Comparison of ENCODE assay signal across 24 cellular contexts in the genomic region with DNA sequence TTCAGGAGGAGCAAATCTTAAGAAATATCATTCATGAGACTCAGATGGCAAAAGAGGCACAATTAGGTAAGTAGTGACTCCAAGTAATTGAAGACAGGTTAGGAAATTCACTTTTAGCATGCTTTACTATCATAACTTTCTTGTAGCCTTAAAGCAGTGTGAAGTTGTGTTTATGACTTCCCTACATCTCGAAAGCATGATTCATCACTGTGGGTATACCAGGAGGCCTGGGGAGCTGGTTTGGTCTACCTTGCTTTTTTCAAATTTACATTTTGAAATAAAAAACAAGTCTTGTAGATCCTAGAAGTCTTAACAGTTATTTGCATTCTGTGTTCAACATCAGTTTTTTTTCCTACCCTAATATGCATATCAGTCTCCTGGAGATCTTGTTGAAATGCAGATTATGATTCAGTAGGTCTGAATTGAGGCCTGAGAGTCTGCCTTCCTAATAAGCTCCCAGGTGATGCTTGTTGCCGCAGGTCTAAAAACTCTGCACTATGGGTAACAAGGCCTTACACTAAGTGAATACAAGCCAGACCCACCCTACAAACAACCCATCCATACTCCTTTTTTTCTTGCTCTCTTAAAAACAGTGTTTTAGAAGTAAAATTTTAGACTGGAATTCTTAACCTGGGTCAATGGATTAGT. TPM values are rescaled to one million over a fixed set of nuclear protein-coding genes. Genes with fewer than 3 reads are reported as not detected.
DNase-seq lines count a peak whose midpoint lies in the region; ATAC-seq and TF ChIP-seq lines count a peak whose summit lies in the region.
"Had no signal": no experiment of that assay in that cellular context is flagged by ENCODE, and none has a peak within 500 bp of the region (broad histone marks: within the 10 kb centered on the region; RNA-seq: fewer than 3 reads in every experiment).

No MANE protein-coding gene starts in this region.

- no peak overlapping the region for H3K4ac ChIP-seq in H9 (ENCODE audit: low read depth, low read length)

- no peak overlapping the region for H3K23ac ChIP-seq in H9 (ENCODE audit: insufficient read length, low read depth, low read length)

- no peaks in the 10 kb centered on the region for H4K20me1 ChIP-seq in H9 (ENCODE audit: control insufficient read depth, insufficient read depth, insufficient read length)

- no peak overlapping the region for H3K14ac ChIP-seq in H9 (ENCODE audit: insufficient read depth, low read length)

- H3K27ac Mint-ChIP-seq in activated CD4-positive, alpha-beta T cell treated with anti-CD3 and anti-CD28 coated beads for 36 hours = peak overlapping the region; percentile 71
- H3K27ac Mint-ChIP-seq in activated CD4-positive, alpha-beta T cell treated with anti-CD3 and anti-CD28 coated beads, Interleukin-2, amount 10 ng/mL, durations not matched to agents 24 days and 14 days = no peak overlapping the region
- peak overlapping the region; percentile 40 to 92 (median 60); a peak in 5 of 7 replicates for H3K27ac Mint-ChIP-seq in H9
- peak overlapping the region; percentile 83 for H3K27ac Mint-ChIP-seq in activated T-helper 17 cell treated with anti-CD3 and anti-CD28 coated beads, Interleukin-2, amount 50 U/mL, for 72 hours
- H3K27ac Mint-ChIP-seq in natural killer cell = no peak overlapping the region
- H3K27ac Mint-ChIP-seq: B cell; neural progenitor cell; T-helper 1 cell treated with Interleukin-12 subunit alpha and Interleukin-12 subunit beta and Interleukin-4 antibody, amounts not matched to agents 30 μg/mL and 1 μg/mL, for 36 hours had no signal

- no peak overlapping the region for H3K56ac ChIP-seq in H9 (ENCODE audit: insufficient read length, low read depth, low read length)

- H3K18ac ChIP-seq in H9 (ENCODE audit: insufficient read length, low read depth, low read length) = no peak overlapping the region

- H3K4me3 Mint-ChIP-seq in activated CD4-positive, alpha-beta T cell treated with anti-CD3 and anti-CD28 coated beads for 36 hours = no peak overlapping the region
- H3K4me3 Mint-ChIP-seq in activated CD4-positive, alpha-beta T cell treated with anti-CD3 and anti-CD28 coated beads, Interleukin-2, amount 10 ng/mL, durations not matched to agents 24 days and 14 days = no peak overlapping the region
- H3K4me3 Mint-ChIP-seq in H9 (no peak overlapping the region), natural killer cell (no peak overlapping the region)
- peak overlapping the region; percentile 9 for H3K4me3 Mint-ChIP-seq in activated T-helper 17 cell treated with anti-CD3 and anti-CD28 coated beads, Interleukin-2, amount 50 U/mL, for 72 hours
- H3K4me3 Mint-ChIP-seq: B cell; effector memory CD8-positive, alpha-beta T cell; neural progenitor cell; T-helper 1 cell treated with Interleukin-12 subunit alpha and Interleukin-12 subunit beta and Interleukin-4 antibody, amounts not matched to agents 30 μg/mL and 1 μg/mL, for 36 hours had no signal

- no peak overlapping the region for H4K8ac ChIP-seq in H9 (replicated peaks; ENCODE audit: insufficient read length, low read depth, low read length)

- no peaks in the 10 kb centered on the region for H3K23me2 ChIP-seq in H9 (ENCODE audit: insufficient read length, low read depth, low read length, poor library complexity, severe bottlenecking)

- peaks cover 68% of the 10 kb centered on the region for H3K36me3 Mint-ChIP-seq in activated CD4-positive, alpha-beta T cell treated with anti-CD3 and anti-CD28 coated beads for 36 hours (ENCODE audit: low read depth)
- peaks cover 79% of the 10 kb centered on the region for H3K36me3 Mint-ChIP-seq in activated CD4-positive, alpha-beta T cell treated with anti-CD3 and anti-CD28 coated beads, Interleukin-2, amount 10 ng/mL, durations not matched to agents 24 days and 14 days (ENCODE audit: low read depth)
- H3K36me3 Mint-ChIP-seq in H9 (ENCODE audit: insufficient read depth in 1 of 3, low read depth in 3 of 3) (peaks cover 13 to 71% (median 51%) of the 10 kb centered on the region in 3 experiments; a peak in 6 of 7 replicates), natural killer cell (peaks cover 51% of the 10 kb centered on the region)
- peaks cover 96% of the 10 kb centered on the region for H3K36me3 Mint-ChIP-seq in activated T-helper 17 cell treated with anti-CD3 and anti-CD28 coated beads, Interleukin-2, amount 50 U/mL, for 72 hours (ENCODE audit: low read depth)

- no peak overlapping the region for H4K5ac ChIP-seq in H9 (ENCODE audit: insufficient read length, low read depth, low read length)

- H3K4me1 ChIP-seq in H9 (ENCODE audit: insufficient read depth, low read length) (no peaks in the 10 kb centered on the region; the same call in 1 of the 2 replicates), iPS-20b (ENCODE audit: insufficient read depth, low read length) (peaks cover 13% of the 10 kb centered on the region), suprapubic skin (no peaks in the 10 kb centered on the region), right cardiac atrium (ENCODE audit: control insufficient read depth, insufficient read depth, low read length) (no peaks in the 10 kb centered on the region)
- H3K4me1 ChIP-seq: neural progenitor cell, vagina had no signal

- WGBS in H9 (ENCODE audit: extremely low coverage, insufficient read length, low lambda C conversion rate) = no CpG with 5 or more reads among the region's 2 CpGs
- 100% methylated on average over 2 of the region's 2 CpGs for WGBS in suprapubic skin
- 74% methylated on average over 2 of the region's 2 CpGs for WGBS in right cardiac atrium

- H3T11ph ChIP-seq in H9 (ENCODE audit: low read length) = no peak overlapping the region

- no peak for TF ChIP-seq EP300 in suprapubic skin (IDR thresholded peaks at IDR 0.05)

- H3K36me3 ChIP-seq in iPS-20b (ENCODE audit: insufficient read depth, low read depth, low read length) (peaks cover 95% of the 10 kb centered on the region), suprapubic skin (peaks cover 76% of the 10 kb centered on the region)

- POLR2A ChIA-PET in activated CD4-positive, alpha-beta T cell treated with anti-CD3 and anti-CD28 coated beads for 36 hours (lab: Charles Lee) = no interaction called here

- H2BK5ac ChIP-seq in H9 (ENCODE audit: insufficient read length, low read length) = no peak overlapping the region

- intact Hi-C loops in activated CD4-positive, alpha-beta T cell treated with anti-CD3 and anti-CD28 coated beads for 36 hours (cut with DNase I, micrococcal nuclease) = loop anchor here in 1 of 2 experiments (5.0 kb wide), 1 partner anchor 88 kb away; the partner anchor contains the start of gene API5
- intact Hi-C loops in activated CD4-positive, alpha-beta T cell treated with anti-CD3 and anti-CD28 coated beads, Interleukin-2, amount 10 ng/mL, durations not matched to agents 24 days and 14 days (cut with micrococcal nuclease) = loop anchor here (5.0 kb wide), 1 partner anchor 88 kb away; the partner anchor contains the start of gene API5
- intact Hi-C loops in natural killer cell (cut with micrococcal nuclease) (no loop called here), right cardiac atrium (cut with DNase I) (no loop called here)

- no peaks in the 10 kb centered on the region for H3K9me3 ChIP-seq in H9 (ENCODE audit: control insufficient read depth, low read depth, low read length)
- no peaks in the 10 kb centered on the region for H3K9me3 ChIP-seq in iPS-20b (ENCODE audit: insufficient read depth, low read depth, low read length)
- H3K9me3 ChIP-seq in suprapubic skin = no peaks in the 10 kb centered on the region
- no peaks in the 10 kb centered on the region for H3K9me3 ChIP-seq in right cardiac atrium (ENCODE audit: control insufficient read depth, low read length)
- H3K9me3 ChIP-seq: vagina had no signal

- no peak overlapping the region for H4K91ac ChIP-seq in H9 (ENCODE audit: insufficient read length, low read depth, low read length)

- H3K9me3 Mint-ChIP-seq in activated CD4-positive, alpha-beta T cell treated with anti-CD3 and anti-CD28 coated beads for 36 hours (ENCODE audit: low read depth) = no peaks in the 10 kb centered on the region
- no peaks in the 10 kb centered on the region for H3K9me3 Mint-ChIP-seq in activated CD4-positive, alpha-beta T cell treated with anti-CD3 and anti-CD28 coated beads, Interleukin-2, amount 10 ng/mL, durations not matched to agents 24 days and 14 days
- H3K9me3 Mint-ChIP-seq in H9 = no peaks in the 10 kb centered on the region
- H3K9me3 Mint-ChIP-seq in activated T-helper 17 cell treated with anti-CD3 and anti-CD28 coated beads, Interleukin-2, amount 50 U/mL, for 72 hours = no peaks in the 10 kb centered on the region
- H3K9me3 Mint-ChIP-seq in natural killer cell = no peaks in the 10 kb centered on the region
- H3K9me3 Mint-ChIP-seq: effector memory CD8-positive, alpha-beta T cell; neural progenitor cell; T-helper 1 cell treated with Interleukin-12 subunit alpha and Interleukin-12 subunit beta and Interleukin-4 antibody, amounts not matched to agents 30 μg/mL and 1 μg/mL, for 36 hours had no signal

- H2AFZ ChIP-seq in H9 (ENCODE audit: low read length) = no peak overlapping the region
- H2AFZ ChIP-seq: neural progenitor cell had no signal

- TF ChIP-seq CTCF in H9 (conservative IDR thresholded peaks at IDR 0.05) (no peak), suprapubic skin (IDR thresholded peaks at IDR 0.05) (no peak), natural killer cell (IDR thresholded peaks at IDR 0.05) (no peak)

- TF ChIP-seq POLR2A in suprapubic skin (IDR thresholded peaks at IDR 0.05) = no peak

- H3K27ac ChIP-seq in H9 (ENCODE audit: insufficient read length, low read depth, low read length) = no peak overlapping the region
- H3K27ac ChIP-seq in iPS-20b (ENCODE audit: low read length) = no peak overlapping the region
- H3K27ac ChIP-seq in suprapubic skin = no peak overlapping the region
- no peak overlapping the region for H3K27ac ChIP-seq in right cardiac atrium (ENCODE audit: low read length)
- H3K27ac ChIP-seq: neural progenitor cell, vagina, WERI-Rb-1 had no signal

- no peaks in the 10 kb centered on the region for H3K27me3 Mint-ChIP-seq in activated CD4-positive, alpha-beta T cell treated with anti-CD3 and anti-CD28 coated beads for 36 hours
- H3K27me3 Mint-ChIP-seq in activated CD4-positive, alpha-beta T cell treated with anti-CD3 and anti-CD28 coated beads, Interleukin-2, amount 10 ng/mL, durations not matched to agents 24 days and 14 days = no peaks in the 10 kb centered on the region
- H3K27me3 Mint-ChIP-seq in H9 (ENCODE audit: low read depth) (no peaks in the 10 kb centered on the region), natural killer cell (ENCODE audit: low read depth in 2 of 2) (no peaks in the 10 kb centered on the region)
- H3K27me3 Mint-ChIP-seq in activated T-helper 17 cell treated with anti-CD3 and anti-CD28 coated beads, Interleukin-2, amount 50 U/mL, for 72 hours = no peaks in the 10 kb centered on the region
- H3K27me3 Mint-ChIP-seq: B cell; effector memory CD8-positive, alpha-beta T cell had no signal

- CTCF ChIA-PET in activated CD4-positive, alpha-beta T cell treated with anti-CD3 and anti-CD28 coated beads for 36 hours (lab: Charles Lee) = interaction anchor here (1.1 kb wide), 1 partner anchor 18 kb away, joined by 3 read pairs; no protein-coding TSS in a partner anchor

- H3K27me3 ChIP-seq in H9 (ENCODE audit: insufficient read depth, low read length) (no peaks in the 10 kb centered on the region), iPS-20b (ENCODE audit: insufficient read depth, low read length) (no peaks in the 10 kb centered on the region), suprapubic skin (no peaks in the 10 kb centered on the region), right cardiac atrium (ENCODE audit: control insufficient read depth, insufficient read depth) (no peaks in the 10 kb centered on the region)
- H3K27me3 ChIP-seq: neural progenitor cell, vagina had no signal

- no peak overlapping the region for H2BK120ac ChIP-seq in H9 (ENCODE audit: low read depth, low read length, poor library complexity, severe bottlenecking)

- no peaks in the 10 kb centered on the region for H3K79me1 ChIP-seq in H9 (ENCODE audit: insufficient read depth, low read depth, low read length, poor library complexity, severe bottlenecking)

- no peak overlapping the region for H3K9ac ChIP-seq in H9 (ENCODE audit: extremely low read depth, insufficient read length, low read length)
- H3K9ac ChIP-seq in iPS-20b (ENCODE audit: low read depth, low read length) = peak overlapping the region; percentile 0; the same call in 1 of the 2 replicates
- H3K9ac ChIP-seq: neural progenitor cell had no signal

- no peak overlapping the region for H2BK15ac ChIP-seq in H9 (ENCODE audit: low read depth, low read length)

- H3K4me2 ChIP-seq in H9 (ENCODE audit: insufficient read depth, insufficient read length, low read length) = no peak overlapping the region
- H3K4me2 ChIP-seq: neural progenitor cell had no signal

- peak; percentile 59 for ATAC-seq in activated CD4-positive, alpha-beta T cell treated with anti-CD3 and anti-CD28 coated beads for 36 hours
- peak; percentile 84 for ATAC-seq in activated T-helper 17 cell treated with anti-CD3 and anti-CD28 coated beads, Interleukin-2, amount 50 U/mL, for 72 hours (replicated peaks)
- no peak for ATAC-seq in natural killer cell
- no peak for ATAC-seq in right cardiac atrium
- ATAC-seq: effector memory CD8-positive, alpha-beta T cell; HepG2; left ventricle myocardium superior; Panc1 had no signal

- H2BK12ac ChIP-seq in H9 (ENCODE audit: insufficient read length, low read depth, low read length) = no peak overlapping the region

- no peak overlapping the region for H2BK20ac ChIP-seq in H9 (ENCODE audit: low read depth, low read length, poor library complexity, severe bottlenecking)

- no peaks in the 10 kb centered on the region for H3K79me2 ChIP-seq in H9 (ENCODE audit: insufficient read depth, low read length)

- H3K4me3 ChIP-seq in iPS-20b (ENCODE audit: low read length) = peak overlapping the region; percentile 3; the same call in 1 of the 2 replicates
- no peak overlapping the region for H3K4me3 ChIP-seq in suprapubic skin
- no peak overlapping the region for H3K4me3 ChIP-seq in right cardiac atrium (ENCODE audit: low read length)
- H3K4me3 ChIP-seq: neural progenitor cell, vagina had no signal

- H3K4me1 Mint-ChIP-seq in activated CD4-positive, alpha-beta T cell treated with anti-CD3 and anti-CD28 coated beads for 36 hours = peaks cover 49% of the 10 kb centered on the region
- peaks cover 26% of the 10 kb centered on the region for H3K4me1 Mint-ChIP-seq in activated CD4-positive, alpha-beta T cell treated with anti-CD3 and anti-CD28 coated beads, Interleukin-2, amount 10 ng/mL, durations not matched to agents 24 days and 14 days
- H3K4me1 Mint-ChIP-seq in H9 (peaks cover 11 to 18% of the 10 kb centered on the region in 2 experiments), natural killer cell (no peaks in the 10 kb centered on the region)
- peaks cover 14% of the 10 kb centered on the region for H3K4me1 Mint-ChIP-seq in activated T-helper 17 cell treated with anti-CD3 and anti-CD28 coated beads, Interleukin-2, amount 50 U/mL, for 72 hours
- H3K4me1 Mint-ChIP-seq: neural progenitor cell had no signal

- DNase-seq in activated CD4-positive, alpha-beta T cell treated with anti-CD3 and anti-CD28 coated beads for 36 hours = peak; percentile 45
- DNase-seq in activated CD4-positive, alpha-beta T cell treated with anti-CD3 and anti-CD28 coated beads, Interleukin-2, amount 10 ng/mL, durations not matched to agents 24 days and 14 days = no peak
- DNase-seq in H9 = no peak
- no peak for DNase-seq in suprapubic skin (ENCODE audit: low spot score in 2 of 2)
- DNase-seq in natural killer cell = no peak
- DNase-seq in right cardiac atrium = no peak
- DNase-seq: activated gamma-delta T cell treated with Interleukin-2 at 50 U/mL for 16 hours; Calu3; effector memory CD8-positive, alpha-beta T cell; left ventricle myocardium superior; NCI-H1105; NCI-H2081; NCI-H446; stimulated activated CD4-positive, alpha-beta T cell treated with anti-CD3 and anti-CD28 coated beads, Interleukin-4, amount 100 ng/mL, for 4 hours; substantia nigra; WERI-Rb-1 had no signal

- no peak overlapping the region for H2AK5ac ChIP-seq in H9 (ENCODE audit: insufficient read length, low read length)

RNA-seq across cellular contexts. Expression of gene TTC17, which starts 41.4 kb away (rescaled TPM):
- total RNA-seq in activated CD4-positive, alpha-beta T cell treated with anti-CD3 and anti-CD28 coated beads for 36 hours = 10 to 100 TPM; 50.0 to 57.9 TPM
- total RNA-seq in activated CD4-positive, alpha-beta T cell treated with anti-CD3 and anti-CD28 coated beads, Interleukin-2, amount 10 ng/mL, durations not matched to agents 24 days and 14 days = 64.9 and 75.1 TPM in 2 replicates
- total RNA-seq in H9 (2021) (65.6 and 68.5 TPM in 2 replicates), suprapubic skin (100 to 1,000 TPM in 2 of 4 donors, 10 to 100 TPM in 2; 65.8 to 280 (median 106) TPM), natural killer cell (100 to 1,000 TPM; 100 to 129 (median 101) TPM), right cardiac atrium (10 to 100 TPM; 32.8 to 42.8 (median 36.4) TPM)
- 10 to 100 TPM; 58.3 to 77.4 TPM for total RNA-seq in activated T-helper 17 cell treated with anti-CD3 and anti-CD28 coated beads, Interleukin-2, amount 50 U/mL, for 72 hours
- polyA plus RNA-seq in right cardiac atrium = 23.4 TPM

Comparison
In these comparisons a context has a peak if more than half of its experiments do, and no peak if none do; other contexts are left out.
1. H3K27ac Mint-ChIP-seq: peak in activated CD4-positive, alpha-beta T cell treated with anti-CD3 and anti-CD28 coated beads for 36 hours (single experiment), H9 (3 of 3) and activated T-helper 17 cell treated with anti-CD3 and anti-CD28 coated beads, Interleukin-2, amount 50 U/mL, for 72 hours (single experiment); none in activated CD4-positive, alpha-beta T cell treated with anti-CD3 and anti-CD28 coated beads, Interleukin-2, amount 10 ng/mL, durations not matched to agents 24 days and 14 days (single experiment) and natural killer cell (0 of 2).
2. ATAC-seq: peak in activated CD4-positive, alpha-beta T cell treated with anti-CD3 and anti-CD28 coated beads for 36 hours (single experiment) and activated T-helper 17 cell treated with anti-CD3 and anti-CD28 coated beads, Interleukin-2, amount 50 U/mL, for 72 hours (single experiment); none in natural killer cell (0 of 3) and right cardiac atrium (0 of 2).